In the genomic region with DNA sequence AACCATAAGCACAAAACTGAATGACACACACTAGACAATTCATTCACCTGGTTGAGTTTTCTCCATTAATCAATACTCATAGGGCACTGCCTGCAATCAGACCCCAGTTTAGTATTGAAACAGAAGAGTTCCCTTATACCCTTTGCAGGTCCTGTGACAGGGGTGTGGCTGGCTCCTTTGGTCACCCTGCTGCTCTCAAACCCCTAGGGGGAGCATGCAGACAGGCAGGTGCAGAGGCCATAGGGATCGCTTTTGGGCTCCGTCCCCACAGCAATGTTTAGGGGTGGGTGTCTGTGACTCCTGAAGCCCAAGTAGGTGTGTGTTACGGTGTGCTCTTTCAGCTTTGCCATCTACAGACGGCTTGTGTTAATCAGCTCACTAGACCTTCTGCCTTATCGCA, we compare ENCODE assay signal across 19 cellular contexts.
DNase-seq lines count a peak whose midpoint lies in the region; ATAC-seq and TF ChIP-seq lines count a peak whose summit lies in the region.
"Had no signal": no experiment of that assay in that cellular context is flagged by ENCODE, and none has a peak within 500 bp of the region (broad histone marks: within the 10 kb centered on the region; RNA-seq: fewer than 3 reads in every experiment).

No MANE protein-coding gene starts in this region.

- H3K9me3 ChIP-seq in mucosa of descending colon (no peaks in the 10 kb centered on the region), upper lobe of right lung (no peaks in the 10 kb centered on the region)
- H3K9me3 ChIP-seq: HAP-1, testis had no signal

- no peak overlapping the region for H3K4me3 ChIP-seq in HFF-Myc (replicated peaks; ENCODE audit: low read depth, low read length)
- no peak overlapping the region for H3K4me3 ChIP-seq in mucosa of descending colon
- H3K4me3 ChIP-seq in upper lobe of right lung = no peak overlapping the region
- H3K4me3 ChIP-seq: HAP-1, skin epidermis, testis had no signal

- ATAC-seq in mucosa of descending colon (peak; percentile 25), upper lobe of right lung (no peak), left cardiac atrium (no peak)
- ATAC-seq: activated CD8-positive, alpha-beta T cell treated with anti-CD3 and anti-CD28 coated beads, Interleukin-2, amount 10 ng/mL, durations not matched to agents 7 days and 5 days; activated naive CD4-positive, alpha-beta T cell treated with anti-CD3 and anti-CD28 coated beads, Interleukin-2, amount 50 U/mL, for 72 hours; activated T-cell treated with anti-CD3 and anti-CD28 coated beads, Interleukin-2, amount 50 U/mL, for 4 hours; natural killer cell treated with Interleukin-12 subunit alpha and Interleukin-12 subunit beta and Interleukin-15 and Interleukin-18, amount 100 ng/mL, for 72 hours had no signal

- DNase-seq in HFF-Myc (ENCODE audit: extremely low read depth, low read depth) (no peak), RPMI8226 (peak; percentile 3), mucosa of descending colon (no peak), upper lobe of right lung (no peak), left cardiac atrium (no peak)
- DNase-seq in activated naive CD4-positive, alpha-beta T cell treated with Interleukin-2 at 50 U/mL for 16 hours = no peak
- DNase-seq: activated B cell treated with CpG ODN at 0.5 μM for 24 hours; activated CD8-positive, alpha-beta T cell treated with anti-CD3 and anti-CD28 coated beads, Interleukin-2, amount 10 ng/mL, durations not matched to agents 7 days and 5 days; activated T-cell treated with anti-CD3 and anti-CD28 coated beads, Interleukin-2, amount 50 U/mL, for 4 hours; GF-D8; hippocampal formation; NCI-H187; stimulated activated CD4-positive, alpha-beta T cell treated with anti-CD3 and anti-CD28 coated beads, Interleukin-4, amount 100 ng/mL, for 24 hours; testis had no signal

- H3K27ac ChIP-seq in upper lobe of right lung = no peak overlapping the region
- H3K27ac ChIP-seq: skin epidermis, testis had no signal

- intact Hi-C loops in mucosa of descending colon (cut with DNase I, micrococcal nuclease) (no loop called here), upper lobe of right lung (cut with DNase I) (no loop called here), left cardiac atrium (cut with DNase I) (no loop called here)

- no peaks in the 10 kb centered on the region for H3K27me3 ChIP-seq in upper lobe of right lung
- H3K27me3 ChIP-seq: testis had no signal

- H3K4me1 ChIP-seq in mucosa of descending colon (ENCODE audit: low read depth) (no peaks in the 10 kb centered on the region), upper lobe of right lung (no peaks in the 10 kb centered on the region)
- H3K4me1 ChIP-seq: HAP-1, testis had no signal

- no peaks in the 10 kb centered on the region for H3K36me3 ChIP-seq in mucosa of descending colon (ENCODE audit: low read depth)
- no peaks in the 10 kb centered on the region for H3K36me3 ChIP-seq in upper lobe of right lung
- H3K36me3 ChIP-seq: HAP-1 had no signal

- TF ChIP-seq CTCF in GM12873 (IDR thresholded peaks at IDR 0.05; ENCODE audit: insufficient read depth, low read depth, low read length, missing control alignments) = peak; percentile 35
- TF ChIP-seq CTCF in HFF-Myc (IDR thresholded peaks at IDR 0.05; ENCODE audit: low read depth, low read length, missing control alignments) = peak; percentile 20
- no peak for TF ChIP-seq CTCF in mucosa of descending colon (IDR thresholded peaks at IDR 0.05)
- TF ChIP-seq CTCF in upper lobe of right lung (IDR thresholded peaks at IDR 0.05) = no peak

Comparison
In these comparisons a context has a peak if more than half of its experiments do, and no peak if none do; other contexts are left out.
1. CTCF ChIP-seq: peak in GM12873 (single experiment) and HFF-Myc (single experiment); none in mucosa of descending colon (single experiment) and upper lobe of right lung (single experiment).